2 cellular contexts compared by ENCODE assay signal in the genomic region with DNA sequence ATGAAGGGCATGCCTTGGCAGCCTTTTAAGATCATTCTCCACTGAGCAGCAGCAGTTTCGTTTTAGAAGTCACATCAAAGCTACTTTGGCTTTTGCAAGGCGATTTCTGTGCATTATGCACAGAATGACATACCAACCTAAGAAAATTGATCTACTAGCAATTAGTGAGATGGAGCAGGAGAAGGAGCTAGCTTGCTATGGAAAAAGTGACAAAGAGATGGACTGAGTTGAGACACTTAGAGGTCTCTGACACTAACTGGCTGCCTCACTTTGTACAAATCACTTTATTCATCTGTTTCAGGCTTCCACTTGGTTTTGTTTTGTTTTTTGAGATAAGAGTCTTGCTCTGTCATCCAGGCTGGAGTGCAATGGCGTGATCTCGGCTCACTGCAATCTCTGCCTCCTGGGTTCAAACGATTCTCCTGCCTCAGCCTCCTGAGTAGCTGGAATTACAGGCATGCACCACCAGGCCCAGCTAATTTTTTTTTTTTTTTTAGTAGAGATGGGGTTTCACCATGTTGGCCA. TPM values are rescaled to one million over a fixed set of nuclear protein-coding genes. Genes with fewer than 3 reads are reported as not detected.
"Had no signal": no experiment of that assay in that cellular context is flagged by ENCODE, and none has a peak within 500 bp of the region (broad histone marks: within the 10 kb centered on the region; RNA-seq: fewer than 3 reads in every experiment).

No MANE protein-coding gene starts in this region.

RNA-seq across cellular contexts. Expression of a gene that starts 31.5 kb away (rescaled TPM):
- total RNA-seq: dermis microvascular lymphatic vessel endothelial cell, epithelial cell of proximal tubule had no signal
